In the genomic region with DNA sequence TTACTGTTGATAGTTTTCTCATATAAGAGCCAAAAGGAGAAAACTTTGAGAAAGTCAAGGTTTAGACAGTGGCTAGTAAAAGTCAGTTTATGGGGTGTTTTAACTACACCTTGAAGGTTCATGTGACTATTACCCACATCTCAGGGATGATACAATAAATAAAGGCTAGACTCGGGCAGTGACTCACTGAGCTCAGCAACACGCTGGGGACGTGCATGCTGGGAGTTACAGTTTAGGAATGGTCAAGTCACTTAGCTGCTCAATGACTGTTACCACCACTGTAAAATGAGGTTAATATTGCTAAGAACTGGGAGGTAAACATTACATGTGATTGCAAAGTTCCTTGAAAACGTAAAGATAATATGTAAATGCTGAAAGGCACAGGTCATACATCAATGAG, we compare ENCODE assay signal across 23 cellular contexts.
DNase-seq lines count a peak whose midpoint lies in the region; ATAC-seq, FAIRE-seq and TF ChIP-seq lines count a peak whose summit lies in the region.
"Had no signal": no experiment of that assay in that cellular context is flagged by ENCODE, and none has a peak within 500 bp of the region (broad histone marks: within the 10 kb centered on the region; RNA-seq: fewer than 3 reads in every experiment).

No MANE protein-coding gene starts in this region.

- H4K12ac ChIP-seq in trophoblast cell (ENCODE audit: low read depth, low read length), result no peak overlapping the region

- 0 out of 2 replicates have a peak overlapping the region, but pooled peaks have one; percentile 14 for H2AFZ ChIP-seq in PC-3 (ENCODE audit: low read length)
- no peak overlapping the region for H2AFZ ChIP-seq in mesenchymal stem cell (ENCODE audit: low read depth, low read length)
- H2AFZ ChIP-seq in trophoblast cell (ENCODE audit: insufficient read depth, low read length, poor library complexity), result no peak overlapping the region

- H3K79me1 ChIP-seq in mesenchymal stem cell (replicated peaks; ENCODE audit: low read length, poor library complexity, severe bottlenecking), result no peaks in the 10 kb centered on the region
- H3K79me1 ChIP-seq in trophoblast cell (ENCODE audit: low read length), result no peaks in the 10 kb centered on the region

- H3K4me3 Mint-ChIP-seq in MCF 10A (ENCODE audit: unreplicated experiment), result no peak overlapping the region
- H3K4me3 Mint-ChIP-seq: B cell, CD14-positive monocyte had no signal

- DNase-seq in H4 (ENCODE audit: low spot score) (peak; percentile 84), PC-3 (peak; percentile 44), astrocyte of the spinal cord (ENCODE audit: low read depth, low spot score) (peak; percentile 5), mesenchymal stem cell (peak; percentile 24), D721Med (ENCODE audit: insufficient read length, low spot score) (no peak), trophoblast cell (no peak), NCI-H2196 treated with DMSO at 0.1 percent for 48 hours (lab: John Stamatoyannopoulos, UW; ENCODE audit: unreplicated experiment) (no peak), MCF 10A (ENCODE audit: unreplicated experiment) (no peak)
- DNase-seq: DMS79, Kasumi-1, MM.1S, NCI-H1092, NCI-H1436, NCI-H187 treated with DMSO at 0.1 percent for 48 hours, NCI-H226, NCI-H510A treated with DMSO at 0.1 percent for 48 hours, NCI-H748 treated with DMSO at 0.1 percent for 48 hours, Peyer's patch had no signal

- H3K4me1 ChIP-seq in PC-3 (ENCODE audit: insufficient read depth, low read length) (no peaks in the 10 kb centered on the region), mesenchymal stem cell (ENCODE audit: control insufficient read depth, insufficient read depth, low read depth, low read length) (no peaks in the 10 kb centered on the region), trophoblast cell (ENCODE audit: control insufficient read depth in 1 of 2, insufficient read depth in 2 of 2, low read length in 2 of 2) (no peaks in the 10 kb centered on the region)
- H3K4me1 ChIP-seq: A549, Peyer's patch, SJSA1 had no signal

- H3K27ac Mint-ChIP-seq in MCF 10A (ENCODE audit: low read depth, unreplicated experiment), result no peak overlapping the region
- H3K27ac Mint-ChIP-seq: B cell had no signal

- H4K20me1 ChIP-seq in PC-3 (ENCODE audit: low read length), result no peaks in the 10 kb centered on the region

- H3K23ac ChIP-seq in mesenchymal stem cell (ENCODE audit: low read length in 2 of 2) (no peak overlapping the region), trophoblast cell (ENCODE audit: low read length) (no peak overlapping the region)

- H3K9ac ChIP-seq in PC-3 (ENCODE audit: low read length), result no peak overlapping the region
- H3K9ac ChIP-seq in mesenchymal stem cell (ENCODE audit: low read length), result no peak overlapping the region
- H3K9ac ChIP-seq in trophoblast cell (ENCODE audit: low read length), result no peak overlapping the region

- no peak overlapping the region for H3K4me3 ChIP-seq in PC-3 (ENCODE audit: low read length)
- H3K4me3 ChIP-seq in astrocyte of the spinal cord (ENCODE audit: low read depth, low read length), result no peak overlapping the region
- H3K4me3 ChIP-seq in mesenchymal stem cell (ENCODE audit: insufficient read depth in 1 of 2, low read depth in 1 of 2, low read length in 2 of 2), result no peak overlapping the region
- no peak overlapping the region for H3K4me3 ChIP-seq in trophoblast cell (ENCODE audit: low read depth, low read length)
- H3K4me3 ChIP-seq: A549, Peyer's patch, SJSA1 had no signal

- H2BK12ac ChIP-seq in mesenchymal stem cell (ENCODE audit: low read length in 2 of 2) (no peak overlapping the region), trophoblast cell (ENCODE audit: low read length) (no peak overlapping the region)

- H4K8ac ChIP-seq in mesenchymal stem cell (ENCODE audit: low read length) (no peak overlapping the region), trophoblast cell (ENCODE audit: low read depth, low read length) (no peak overlapping the region)

- H3K27me3 ChIP-seq in PC-3 (ENCODE audit: low read length), result no peaks in the 10 kb centered on the region
- no peaks in the 10 kb centered on the region for H3K27me3 ChIP-seq in mesenchymal stem cell (ENCODE audit: control insufficient read depth in 1 of 2, insufficient read depth in 1 of 2, low read length in 2 of 2)
- no peaks in the 10 kb centered on the region for H3K27me3 ChIP-seq in trophoblast cell (ENCODE audit: insufficient read depth, low read length)
- H3K27me3 ChIP-seq: Peyer's patch, SJSA1 had no signal

- TF ChIP-seq CTCF in PC-3 (conservative IDR thresholded peaks at IDR 0.05; ENCODE audit: low read depth, low read length) (no peak), astrocyte of the spinal cord (IDR thresholded peaks at IDR 0.05; ENCODE audit: low read depth, low read length) (no peak), D721Med (IDR thresholded peaks at IDR 0.05; ENCODE audit: insufficient read depth, missing control alignments) (no peak), MCF 10A (IDR thresholded peaks at IDR 0.05; ENCODE audit: unreplicated experiment) (no peak)

- peak; percentile 96 for ATAC-seq in PC-3
- ATAC-seq: A549, Right ventricle myocardium inferior had no signal

- H3K4me1 Mint-ChIP-seq in MCF 10A (ENCODE audit: insufficient read depth, unreplicated experiment), result no peaks in the 10 kb centered on the region
- H3K4me1 Mint-ChIP-seq: B cell, CD14-positive monocyte had no signal

- H3K9me3 Mint-ChIP-seq in MCF 10A (ENCODE audit: unreplicated experiment), result no peaks in the 10 kb centered on the region

- no peaks in the 10 kb centered on the region for H3K79me2 ChIP-seq in PC-3 (ENCODE audit: low read length)
- H3K79me2 ChIP-seq in trophoblast cell (ENCODE audit: control insufficient read depth, insufficient read depth, low read length, poor library complexity), result no peaks in the 10 kb centered on the region

- no peak overlapping the region for H2BK120ac ChIP-seq in mesenchymal stem cell (ENCODE audit: low read depth, low read length)
- H2BK120ac ChIP-seq in trophoblast cell (ENCODE audit: insufficient read depth, low read length, poor library complexity), result no peak overlapping the region

- H3K27ac ChIP-seq in PC-3 (ENCODE audit: low read length) (peak overlapping the region; percentile 34; the same call in 1 of the 2 replicates), mesenchymal stem cell (ENCODE audit: low read length, poor library complexity, severe bottlenecking) (no peak overlapping the region), trophoblast cell (ENCODE audit: low read depth, low read length) (no peak overlapping the region)
- H3K27ac ChIP-seq: A549, Peyer's patch, SJSA1 had no signal

- CTCF ChIA-PET in PC-3 (lab: Charles Lee), result no interaction called here
- CTCF ChIA-PET in MCF 10A (lab: Yijun Ruan, JAX), result no interaction called here

- H3K4me2 ChIP-seq in PC-3 (ENCODE audit: low read length) (no peak overlapping the region), mesenchymal stem cell (ENCODE audit: low read length, poor library complexity, severe bottlenecking) (no peak overlapping the region), trophoblast cell (ENCODE audit: low read length) (no peak overlapping the region)
- H3K4me2 ChIP-seq: A549 had no signal

- FAIRE-seq in D721Med (lab: Jason Lieb, UNC), result no peak
- FAIRE-seq: A549 had no signal

- POLR2A ChIA-PET in PC-3 (lab: Charles Lee; ENCODE audit: unreplicated experiment) (no interaction called here), MCF 10A (lab: Yijun Ruan, JAX) (no interaction called here)

- H4K91ac ChIP-seq in mesenchymal stem cell (ENCODE audit: low read length) (no peak overlapping the region), trophoblast cell (ENCODE audit: low read depth, low read length) (no peak overlapping the region)

- no peaks in the 10 kb centered on the region for H3K36me3 ChIP-seq in PC-3 (ENCODE audit: low read depth, low read length)
- H3K36me3 ChIP-seq in mesenchymal stem cell (ENCODE audit: control insufficient read depth in 1 of 2, insufficient read depth in 2 of 2, low read depth in 1 of 2, low read length in 2 of 2), result no peaks in the 10 kb centered on the region
- no peaks in the 10 kb centered on the region for H3K36me3 ChIP-seq in trophoblast cell (ENCODE audit: control insufficient read depth in 1 of 2, insufficient read depth in 2 of 2, low read length in 2 of 2)
- H3K36me3 ChIP-seq: Peyer's patch, SJSA1 had no signal

- H2BK15ac ChIP-seq in mesenchymal stem cell (ENCODE audit: low read depth, poor library complexity, severe bottlenecking), result no peak overlapping the region

- H3K14ac ChIP-seq in mesenchymal stem cell (ENCODE audit: low read length in 2 of 2), result no peak overlapping the region
- no peak overlapping the region for H3K14ac ChIP-seq in trophoblast cell (ENCODE audit: low read length)

- H3K18ac ChIP-seq in mesenchymal stem cell (ENCODE audit: low read depth in 1 of 2, low read length in 2 of 2) (no peak overlapping the region), trophoblast cell (ENCODE audit: low read length) (no peak overlapping the region)

- BruUV-seq in PC-3 (replicated peaks; lab: Mats Ljungman, UMichigan), result no TSS peak
- no TSS peak for BruUV-seq in MCF 10A (replicated peaks; lab: Mats Ljungman, UMichigan)

- H3K27me3 Mint-ChIP-seq in MCF 10A (ENCODE audit: insufficient read depth, unreplicated experiment), result no peaks in the 10 kb centered on the region
- H3K27me3 Mint-ChIP-seq: B cell had no signal

- 82% methylated on average over 4 of the region's 4 CpGs for WGBS in mesenchymal stem cell
- WGBS in trophoblast cell (ENCODE audit: extremely low coverage, insufficient coverage, insufficient read length), result no CpG with 5 or more reads among the region's 4 CpGs

- in situ Hi-C loops in astrocyte of the spinal cord (cut with HindIII; ENCODE audit: low sequenced_read_pairs), result no loop called here

- H3K4ac ChIP-seq in mesenchymal stem cell (ENCODE audit: low read depth in 1 of 2, low read length in 2 of 2) (no peak overlapping the region), trophoblast cell (ENCODE audit: low read depth, low read length) (no peak overlapping the region)

- no peaks in the 10 kb centered on the region for H3K36me3 Mint-ChIP-seq in MCF 10A (ENCODE audit: insufficient read depth, unreplicated experiment)
- H3K36me3 Mint-ChIP-seq: CD14-positive monocyte had no signal

- H3F3A ChIP-seq in PC-3 (ENCODE audit: low read length, unreplicated experiment), result no peaks in the 10 kb centered on the region

- no peaks in the 10 kb centered on the region for H3K9me2 ChIP-seq in PC-3 (replicated peaks; ENCODE audit: low read length)

- H2BK5ac ChIP-seq in mesenchymal stem cell (ENCODE audit: low read depth, low read length, poor library complexity, severe bottlenecking) (no peak overlapping the region), trophoblast cell (ENCODE audit: low read depth, low read length, poor library complexity) (no peak overlapping the region)

- H2AK5ac ChIP-seq in mesenchymal stem cell (ENCODE audit: low read length, severe bottlenecking), result no peak overlapping the region
- H2AK5ac ChIP-seq in trophoblast cell (ENCODE audit: low read length), result no peak overlapping the region

- intact Hi-C loops in PC-3 (cut with micrococcal nuclease), result loop anchor here (2.0 to 10.0 kb wide), 2 partner anchors 109 to 405 kb away; no protein-coding TSS in a partner anchor
- intact Hi-C loops in MCF 10A (cut with micrococcal nuclease), result no loop called here

- H3K9me3 ChIP-seq in PC-3 (ENCODE audit: low read length), result no peaks in the 10 kb centered on the region; the same call in 1 of the 2 replicates
- H3K9me3 ChIP-seq in mesenchymal stem cell (ENCODE audit: control insufficient read depth, low read length), result peaks cover 14% of the 10 kb centered on the region
- no peaks in the 10 kb centered on the region for H3K9me3 ChIP-seq in trophoblast cell (ENCODE audit: insufficient read depth, low read depth, low read length)
- H3K9me3 ChIP-seq: A549, SJSA1 had no signal

Comparison
In these comparisons a context has a peak if more than half of its experiments do, and no peak if none do; other contexts are left out.
1. DNase-seq: peak in H4 (single experiment), PC-3 (single experiment), astrocyte of the spinal cord (single experiment) and mesenchymal stem cell (single experiment); none in D721Med (single experiment), trophoblast cell (0 of 2), NCI-H2196 treated with DMSO at 0.1 percent for 48 hours (single experiment) and MCF 10A (single experiment).